In the genomic region with DNA sequence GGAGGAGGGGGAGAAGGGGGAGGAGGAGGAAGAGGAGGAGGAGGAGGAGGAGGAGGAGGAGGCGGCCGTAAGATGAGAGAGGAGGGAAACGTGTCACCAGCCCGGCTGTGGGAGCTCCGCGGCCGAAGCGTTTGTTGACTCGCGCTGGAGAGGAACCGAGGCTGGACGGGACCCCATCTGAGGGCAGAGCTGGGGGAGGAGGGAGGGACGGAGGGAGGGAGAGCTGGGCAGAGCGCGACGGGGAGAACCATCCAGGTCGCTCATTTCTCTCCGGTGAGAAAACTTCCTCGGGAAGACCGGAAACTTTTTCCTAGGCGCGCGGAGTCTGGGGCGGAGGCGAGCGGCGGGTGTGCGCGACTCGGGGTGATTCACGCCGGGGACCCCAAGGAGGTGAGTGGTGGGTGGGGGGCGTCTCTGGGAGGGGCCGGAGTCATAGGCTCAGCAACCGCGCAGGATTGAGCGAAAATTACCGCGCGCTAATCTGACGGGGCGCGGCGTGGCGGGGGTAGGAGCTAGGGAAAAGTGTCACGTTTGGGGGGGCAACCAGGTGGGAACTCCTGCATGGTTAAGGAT, we compare ENCODE assay signal across 7 cellular contexts.
A peak's percentile ranks its signal among the peaks of the same experiment; 100 is the strongest.
DNase-seq lines count a peak whose midpoint lies in the region; ATAC-seq and TF ChIP-seq lines count a peak whose summit lies in the region.

No MANE protein-coding gene starts in this region.

- intact Hi-C loops in aorta (cut with DNase I): loop anchor here in 1 of 2 donors (5.0 kb wide), 1 partner anchor 81 kb away; no protein-coding TSS in a partner anchor

- in situ Hi-C loops in SK-MEL-5 (cut with HindIII; ENCODE audit: low pct_unique_long_range_greater_than_20kb, low sequenced_read_pairs): no loop called here

- H3K9me3 ChIP-seq in mucosa of stomach (ENCODE audit: control insufficient read depth, low read length) (no peaks in the 10 kb centered on the region), aorta (ENCODE audit: control insufficient read depth, low read length) (no peaks in the 10 kb centered on the region)

- H3K4me1 Mint-ChIP-seq in GM23338: peaks cover 13% of the 10 kb centered on the region; the same call in 2 of the 3 replicates

- H3K36me3 ChIP-seq in GM23338 (ENCODE audit: insufficient read depth) (no peaks in the 10 kb centered on the region), mucosa of stomach (ENCODE audit: control insufficient read depth, insufficient read depth, low read length) (no peaks in the 10 kb centered on the region), aorta (ENCODE audit: control insufficient read depth in 1 of 2, insufficient read depth in 2 of 2, low read length in 1 of 2) (no peaks in the 10 kb centered on the region)

- H3K9me3 Mint-ChIP-seq in GM23338: peaks cover 5% of the 10 kb centered on the region; the same call in 1 of the 3 replicates

- H3K4me3 ChIP-seq in GM23338 (peak overlapping the region; percentile 59), epithelial cell of esophagus (ENCODE audit: low read length) (peak overlapping the region; percentile 81), mucosa of stomach (ENCODE audit: low read length) (peak overlapping the region; percentile 78), aorta (ENCODE audit: low read length in 2 of 2) (peak overlapping the region; percentile 30 to 61)

- TF ChIP-seq CTCF in GM23338 (conservative IDR thresholded peaks at IDR 0.05; ENCODE audit: low read depth in 2 of 2) (no peak), epithelial cell of esophagus (IDR thresholded peaks at IDR 0.05; ENCODE audit: insufficient read depth, low read depth, low read length, missing control alignments) (no peak)

- H3K4me1 ChIP-seq in GM23338 (ENCODE audit: insufficient read depth) (peaks cover 14% of the 10 kb centered on the region), mucosa of stomach (ENCODE audit: control insufficient read depth, insufficient read depth, low read length) (peaks cover 16% of the 10 kb centered on the region), aorta (ENCODE audit: control insufficient read depth in 1 of 2, insufficient read depth in 2 of 2, low read length in 2 of 2) (peaks cover 0 to 6% of the 10 kb centered on the region in 2 donors)

- H3F3A ChIP-seq in GM23338 (replicated peaks; ENCODE audit: low read depth): no peaks in the 10 kb centered on the region

- no peaks in the 10 kb centered on the region for H3K79me2 ChIP-seq in GM23338 (replicated peaks; ENCODE audit: insufficient read depth)

- peaks cover 30% of the 10 kb centered on the region for H3K27me3 Mint-ChIP-seq in GM23338 (ENCODE audit: insufficient read depth, low read depth, poor library complexity)

- H3K27ac ChIP-seq in GM23338 (ENCODE audit: low read depth) (no peak overlapping the region), aorta (ENCODE audit: low read depth in 1 of 2, low read length in 2 of 2) (no peak overlapping the region)

- H3K27ac Mint-ChIP-seq in GM23338: no peak overlapping the region

- H3K27me3 ChIP-seq in GM23338 (ENCODE audit: insufficient read depth): peaks cover 57% of the 10 kb centered on the region
- H3K27me3 ChIP-seq in mucosa of stomach (ENCODE audit: control insufficient read depth, insufficient read depth, low read length): peaks cover 5% of the 10 kb centered on the region
- no peaks in the 10 kb centered on the region for H3K27me3 ChIP-seq in aorta (ENCODE audit: control insufficient read depth in 1 of 2, insufficient read depth in 2 of 2, low read length in 1 of 2)

- H2AFZ ChIP-seq in GM23338: peak overlapping the region; percentile 54

- DNase-seq in GM23338 (ENCODE audit: low spot score) (peak; percentile 75), SK-MEL-5 (ENCODE audit: low read depth, low spot score) (peak; percentile 8), epithelial cell of esophagus (ENCODE audit: low read depth) (peak; percentile 42), aorta (peak; percentile 66 to 82)

- H3K4me2 ChIP-seq in GM23338: peak overlapping the region; percentile 78

- no peaks in the 10 kb centered on the region for H3K9me2 ChIP-seq in GM23338 (ENCODE audit: insufficient read depth)

- H3K9ac ChIP-seq in mucosa of stomach (ENCODE audit: low read length): peak overlapping the region; percentile 82

- no peaks in the 10 kb centered on the region for H4K20me1 ChIP-seq in GM23338 (replicated peaks; ENCODE audit: insufficient read depth)

- peak overlapping the region; percentile 95 for H3K4me3 Mint-ChIP-seq in GM23338

- no peaks in the 10 kb centered on the region for H3K36me3 Mint-ChIP-seq in GM23338 (ENCODE audit: low read depth)

- peak; percentile 62 for ATAC-seq in GM23338
- ATAC-seq in aorta (ENCODE audit: low FRiP score): peak; percentile 42
- no peak for ATAC-seq in GM21737 (IDR thresholded peaks at IDR 0.05; ENCODE audit: unreplicated experiment)
- no peak for ATAC-seq in GM18517 (IDR thresholded peaks at IDR 0.05; ENCODE audit: unreplicated experiment)

- 0 to 1% methylated on average over 45 to 46 of the region's 46 CpGs for WGBS in aorta, 2 donors

TF ChIP-seq in GM23338, 12 proteins besides CTCF, POLR2A, EP300 and RAD21:
- TF ChIP-seq EZH2 (IDR thresholded peaks at IDR 0.05; ENCODE audit: low read depth, unreplicated experiment): no peak
TF ChIP-seq in GM23338: peak in this region for 0.

Comparison
In these comparisons a context has a peak if more than half of its experiments do, and no peak if none do; other contexts are left out.
1. ATAC-seq: peak in GM23338 (single experiment) and aorta (single experiment); none in GM21737 (single experiment) and GM18517 (single experiment).
2. DNase-seq: peak in every context shown above with its lines; median percentile 75 in GM23338; 74 in aorta; 42 in epithelial cell of esophagus; 8 in SK-MEL-5.
3. Peak in every context shown above with its lines, with median percentiles within 50 percentile points of each other: H3K4me3 ChIP-seq.